In the genomic region with DNA sequence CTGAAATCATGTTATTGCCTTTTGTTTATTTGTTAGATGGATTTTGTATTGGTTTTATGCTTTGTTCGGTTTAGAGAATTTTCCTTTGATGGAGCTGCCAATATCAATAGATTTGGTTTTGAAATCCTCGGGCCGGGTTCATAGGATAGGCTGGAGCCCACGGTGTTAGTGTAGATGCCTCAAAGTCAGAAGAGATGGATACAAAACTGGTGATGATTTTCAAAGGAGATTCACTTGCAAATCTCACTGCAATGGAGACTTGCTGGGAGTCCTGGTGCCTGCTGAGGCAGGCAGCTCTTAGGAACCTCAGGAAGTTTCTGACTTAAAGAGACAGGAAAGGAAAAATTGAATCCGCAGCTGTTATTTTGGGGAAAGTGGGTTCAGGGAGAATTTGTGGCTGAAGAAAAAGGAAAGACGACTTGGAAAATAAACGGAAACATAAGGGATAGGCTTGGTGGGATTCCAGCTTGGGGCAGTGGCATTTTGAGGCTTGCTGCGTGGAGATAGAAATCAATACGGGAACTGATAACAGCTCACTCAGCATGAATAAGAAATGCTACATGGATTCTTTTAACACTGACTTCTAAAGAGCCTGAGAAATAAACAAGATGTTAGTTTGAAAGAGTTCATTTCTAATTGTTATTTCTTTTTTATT, we compare ENCODE assay signal across 9 cellular contexts.
A peak's percentile ranks its signal among the peaks of the same experiment; 100 is the strongest.
DNase-seq lines count a peak whose midpoint lies in the region; ATAC-seq and TF ChIP-seq lines count a peak whose summit lies in the region.
"Had no signal": no experiment of that assay in that cellular context is flagged by ENCODE, and none has a peak within 500 bp of the region (broad histone marks: within the 10 kb centered on the region; RNA-seq: fewer than 3 reads in every experiment).

No MANE protein-coding gene starts in this region.

- H3K9me2 ChIP-seq in GM23338 (ENCODE audit: insufficient read depth): no peaks in the 10 kb centered on the region

- DNase-seq in GM23338 (ENCODE audit: low spot score): peak; percentile 33
- no peak for DNase-seq in activated T-helper 1 cell treated with anti-CD3 and anti-CD28 coated beads, Interleukin-12 subunit alpha, Interleukin-12 subunit beta, Interleukin-2, Interleukin-4 antibody, amounts not matched to agents 30 ng/mL and 10 ng/mL and 1 ng/mL, durations not matched to agents 14 hours and 24 hours and 36 hours (ENCODE audit: low spot score)
- no peak for DNase-seq in NCI-H1048 (lab: John Stamatoyannopoulos, UW)
- no peak for DNase-seq in occipital lobe (lab: John Stamatoyannopoulos, UW)
- no peak for DNase-seq in NCI-H2196 (lab: John Stamatoyannopoulos, UW; ENCODE audit: unreplicated experiment)

- peak overlapping the region; percentile 83 for H3K4me2 ChIP-seq in GM23338

- H3K4me3 ChIP-seq in GM23338 (peak overlapping the region; percentile 57), iPS-20b (ENCODE audit: low read length) (peak overlapping the region; percentile 45), skin epidermis (peak overlapping the region; percentile 41 to 67 (median 55))

- H3F3A ChIP-seq in GM23338 (replicated peaks; ENCODE audit: low read depth): no peaks in the 10 kb centered on the region

- H3K9me3 Mint-ChIP-seq in GM23338: no peaks in the 10 kb centered on the region
- no peaks in the 10 kb centered on the region for H3K9me3 Mint-ChIP-seq in activated T-helper 1 cell treated with anti-CD3 and anti-CD28 coated beads, Interleukin-12 subunit alpha, Interleukin-12 subunit beta, Interleukin-2, Interleukin-4 antibody, amounts not matched to agents 30 ng/mL and 10 ng/mL and 1 ng/mL, durations not matched to agents 14 hours and 24 hours and 36 hours

- 0 out of 2 replicates have a peak, but pooled peaks cover 2% of the 10 kb centered on the region for H4K20me1 ChIP-seq in GM23338 (replicated peaks; ENCODE audit: insufficient read depth)

- H2AFZ ChIP-seq in GM23338: no peak overlapping the region

- H3K27me3 Mint-ChIP-seq in GM23338 (ENCODE audit: insufficient read depth, low read depth, poor library complexity): peaks cover 65% of the 10 kb centered on the region
- peaks cover 37% of the 10 kb centered on the region for H3K27me3 Mint-ChIP-seq in activated T-helper 1 cell treated with anti-CD3 and anti-CD28 coated beads, Interleukin-12 subunit alpha, Interleukin-12 subunit beta, Interleukin-2, Interleukin-4 antibody, amounts not matched to agents 30 ng/mL and 10 ng/mL and 1 ng/mL, durations not matched to agents 14 hours and 24 hours and 36 hours (ENCODE audit: insufficient read depth)

- ATAC-seq in GM23338 (peak; percentile 73), GM19351 (IDR thresholded peaks at IDR 0.05; ENCODE audit: unreplicated experiment) (no peak)

- H3K27ac Mint-ChIP-seq in GM23338: no peak overlapping the region
- H3K27ac Mint-ChIP-seq in activated T-helper 1 cell treated with anti-CD3 and anti-CD28 coated beads, Interleukin-12 subunit alpha, Interleukin-12 subunit beta, Interleukin-2, Interleukin-4 antibody, amounts not matched to agents 30 ng/mL and 10 ng/mL and 1 ng/mL, durations not matched to agents 14 hours and 24 hours and 36 hours: no peak overlapping the region

- H3K4me3 Mint-ChIP-seq in GM23338: peak overlapping the region; percentile 73
- peak overlapping the region; percentile 84 for H3K4me3 Mint-ChIP-seq in activated T-helper 1 cell treated with anti-CD3 and anti-CD28 coated beads, Interleukin-12 subunit alpha, Interleukin-12 subunit beta, Interleukin-2, Interleukin-4 antibody, amounts not matched to agents 30 ng/mL and 10 ng/mL and 1 ng/mL, durations not matched to agents 14 hours and 24 hours and 36 hours

- H3K4me1 ChIP-seq in GM23338 (ENCODE audit: insufficient read depth) (peaks cover 30% of the 10 kb centered on the region), iPS-20b (ENCODE audit: insufficient read depth, low read length) (peaks cover 25% of the 10 kb centered on the region)
- H3K4me1 ChIP-seq: foreskin keratinocyte had no signal

- H3K9ac ChIP-seq in iPS-20b (ENCODE audit: low read depth, low read length): no peak overlapping the region

- peaks cover 37% of the 10 kb centered on the region for H3K4me1 Mint-ChIP-seq in GM23338
- H3K4me1 Mint-ChIP-seq in activated T-helper 1 cell treated with anti-CD3 and anti-CD28 coated beads, Interleukin-12 subunit alpha, Interleukin-12 subunit beta, Interleukin-2, Interleukin-4 antibody, amounts not matched to agents 30 ng/mL and 10 ng/mL and 1 ng/mL, durations not matched to agents 14 hours and 24 hours and 36 hours (ENCODE audit: low read depth): peaks cover 54% of the 10 kb centered on the region

- peaks cover 68% of the 10 kb centered on the region for H3K27me3 ChIP-seq in GM23338 (ENCODE audit: insufficient read depth)
- H3K27me3 ChIP-seq in iPS-20b (ENCODE audit: insufficient read depth, low read length): peaks cover 85% of the 10 kb centered on the region
- H3K27me3 ChIP-seq: foreskin keratinocyte had no signal

- H3K79me2 ChIP-seq in GM23338 (replicated peaks; ENCODE audit: insufficient read depth): no peaks in the 10 kb centered on the region

- no peaks in the 10 kb centered on the region for H3K36me3 ChIP-seq in GM23338 (ENCODE audit: insufficient read depth)
- H3K36me3 ChIP-seq in iPS-20b (ENCODE audit: insufficient read depth, low read depth, low read length): no peaks in the 10 kb centered on the region

- no peaks in the 10 kb centered on the region for H3K9me3 ChIP-seq in iPS-20b (ENCODE audit: insufficient read depth, low read depth, low read length)

- intact Hi-C loops in activated T-helper 1 cell treated with anti-CD3 and anti-CD28 coated beads, Interleukin-12 subunit alpha, Interleukin-12 subunit beta, Interleukin-2, Interleukin-4 antibody, amounts not matched to agents 30 ng/mL and 10 ng/mL and 1 ng/mL, durations not matched to agents 14 hours and 24 hours and 36 hours (cut with micrococcal nuclease): loop anchor here (5.0 kb wide), 1 partner anchor 369 kb away; the partner anchor contains the start of gene TBC1D7

- H3K27ac ChIP-seq in GM23338 (ENCODE audit: low read depth): no peak overlapping the region
- no peak overlapping the region for H3K27ac ChIP-seq in iPS-20b (ENCODE audit: low read length)
- peak overlapping the region in 19 of 21 experiments; percentile 43 to 86 (median 80) for H3K27ac ChIP-seq in skin epidermis

- H3K36me3 Mint-ChIP-seq in GM23338 (ENCODE audit: low read depth): no peaks in the 10 kb centered on the region
- peaks cover 1% of the 10 kb centered on the region for H3K36me3 Mint-ChIP-seq in activated T-helper 1 cell treated with anti-CD3 and anti-CD28 coated beads, Interleukin-12 subunit alpha, Interleukin-12 subunit beta, Interleukin-2, Interleukin-4 antibody, amounts not matched to agents 30 ng/mL and 10 ng/mL and 1 ng/mL, durations not matched to agents 14 hours and 24 hours and 36 hours (ENCODE audit: low read depth)

- TF ChIP-seq CTCF in GM23338 (conservative IDR thresholded peaks at IDR 0.05; ENCODE audit: low read depth in 2 of 2): no peak

Comparison
In these comparisons a context has a peak if more than half of its experiments do, and no peak if none do; other contexts are left out.
1. H3K27ac ChIP-seq: peak in skin epidermis (19 of 21); none in GM23338 (single experiment) and iPS-20b (single experiment).
2. Peak in every context shown above with its lines, with median percentiles within 50 percentile points of each other: H3K4me3 ChIP-seq.